8 cellular contexts compared by ENCODE assay signal in the genomic region with DNA sequence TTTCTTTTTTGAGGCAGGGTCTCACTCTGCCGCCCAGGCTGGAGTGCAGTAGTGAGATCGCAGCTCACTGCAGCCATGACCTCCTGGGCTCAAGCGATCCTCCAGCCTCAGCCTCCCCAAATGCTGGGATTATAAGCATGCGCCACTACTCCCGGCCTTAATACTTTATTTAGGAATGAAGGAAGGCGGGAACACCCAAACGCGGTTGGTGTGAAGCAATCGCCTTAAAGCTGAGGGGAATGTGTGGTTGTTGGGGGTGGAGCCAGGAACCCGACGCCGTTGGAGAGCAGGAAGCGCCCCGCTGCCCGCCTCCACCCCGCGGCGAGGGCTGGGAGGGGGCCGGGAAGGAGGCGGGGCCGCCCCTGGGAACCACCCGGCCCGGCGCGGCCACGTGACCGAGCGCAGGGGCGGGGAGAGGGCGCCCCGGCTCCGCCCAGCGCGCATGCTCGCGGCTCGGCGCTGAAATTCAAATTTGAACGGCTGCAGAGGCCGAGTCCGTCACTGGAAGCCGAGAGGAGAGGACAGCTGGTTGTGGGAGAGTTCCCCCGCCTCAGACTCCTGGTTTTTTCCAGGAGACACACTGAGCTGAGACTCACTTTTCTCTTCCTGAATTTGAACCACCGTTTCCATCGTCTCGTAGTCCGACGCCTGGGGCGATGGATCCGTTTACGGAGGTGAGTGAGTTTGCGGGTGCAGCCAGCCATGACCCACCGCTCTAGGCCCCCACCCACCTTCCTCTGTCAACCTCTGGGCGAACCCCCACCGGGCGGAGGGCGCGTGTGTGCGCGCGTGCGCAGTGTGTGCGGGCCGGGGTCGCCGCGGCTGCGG. TPM values are rescaled to one million over a fixed set of nuclear protein-coding genes. Genes with fewer than 3 reads are reported as not detected.
A peak's percentile ranks its signal among the peaks of the same experiment; 100 is the strongest.
DNase-seq lines count a peak whose midpoint lies in the region; TF ChIP-seq lines count a peak whose summit lies in the region.

A gene with protein sequence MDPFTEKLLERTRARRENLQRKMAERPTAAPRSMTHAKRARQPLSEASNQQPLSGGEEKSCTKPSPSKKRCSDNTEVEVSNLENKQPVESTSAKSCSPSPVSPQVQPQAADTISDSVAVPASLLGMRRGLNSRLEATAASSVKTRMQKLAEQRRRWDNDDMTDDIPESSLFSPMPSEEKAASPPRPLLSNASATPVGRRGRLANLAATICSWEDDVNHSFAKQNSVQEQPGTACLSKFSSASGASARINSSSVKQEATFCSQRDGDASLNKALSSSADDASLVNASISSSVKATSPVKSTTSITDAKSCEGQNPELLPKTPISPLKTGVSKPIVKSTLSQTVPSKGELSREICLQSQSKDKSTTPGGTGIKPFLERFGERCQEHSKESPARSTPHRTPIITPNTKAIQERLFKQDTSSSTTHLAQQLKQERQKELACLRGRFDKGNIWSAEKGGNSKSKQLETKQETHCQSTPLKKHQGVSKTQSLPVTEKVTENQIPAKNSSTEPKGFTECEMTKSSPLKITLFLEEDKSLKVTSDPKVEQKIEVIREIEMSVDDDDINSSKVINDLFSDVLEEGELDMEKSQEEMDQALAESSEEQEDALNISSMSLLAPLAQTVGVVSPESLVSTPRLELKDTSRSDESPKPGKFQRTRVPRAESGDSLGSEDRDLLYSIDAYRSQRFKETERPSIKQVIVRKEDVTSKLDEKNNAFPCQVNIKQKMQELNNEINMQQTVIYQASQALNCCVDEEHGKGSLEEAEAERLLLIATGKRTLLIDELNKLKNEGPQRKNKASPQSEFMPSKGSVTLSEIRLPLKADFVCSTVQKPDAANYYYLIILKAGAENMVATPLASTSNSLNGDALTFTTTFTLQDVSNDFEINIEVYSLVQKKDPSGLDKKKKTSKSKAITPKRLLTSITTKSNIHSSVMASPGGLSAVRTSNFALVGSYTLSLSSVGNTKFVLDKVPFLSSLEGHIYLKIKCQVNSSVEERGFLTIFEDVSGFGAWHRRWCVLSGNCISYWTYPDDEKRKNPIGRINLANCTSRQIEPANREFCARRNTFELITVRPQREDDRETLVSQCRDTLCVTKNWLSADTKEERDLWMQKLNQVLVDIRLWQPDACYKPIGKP (plus strand): TSS at position 492 of the 828 bp plus-strand sequence. CDS start 165 bp downstream, at position 657.

- peak within 1 kb of the TSS; percentile 77 for H3K4me3 ChIP-seq in fibroblast of villous mesenchyme (ENCODE audit: low read depth, low read length)
- H3K4me3 ChIP-seq in neural cell (ENCODE audit: low read length): peak within 1 kb of the TSS; percentile 92

- H3K9me3 Mint-ChIP-seq in stimulated activated naive CD8-positive, alpha-beta T cell treated with anti-CD3 and anti-CD28 coated beads, Interleukin-15, Interleukin-2, amounts not matched to agents 100 ng/mL and 50 ng/mL, for 24 hours: no peaks in the 10 kb centered on the region

- TF ChIP-seq RAD21 in neural cell (conservative IDR thresholded peaks at IDR 0.05): no peak

- peaks cover 4% of the 10 kb centered on the region for H3K36me3 Mint-ChIP-seq in stimulated activated naive CD8-positive, alpha-beta T cell treated with anti-CD3 and anti-CD28 coated beads, Interleukin-15, Interleukin-2, amounts not matched to agents 100 ng/mL and 50 ng/mL, for 24 hours (ENCODE audit: low read depth)

- no peaks in the 10 kb centered on the region for H4K20me1 ChIP-seq in neural cell (ENCODE audit: insufficient read depth)

- H3K9ac ChIP-seq in neural cell (ENCODE audit: low read length): peak within 1 kb of the TSS; percentile 73

- H3K9me3 ChIP-seq in neural cell (ENCODE audit: low read length): no peaks in the 10 kb centered on the region

- no peaks in the 10 kb centered on the region for H3K27me3 ChIP-seq in neural cell (ENCODE audit: insufficient read depth, low read depth, low read length)

- H3K27ac Mint-ChIP-seq in stimulated activated naive CD8-positive, alpha-beta T cell treated with anti-CD3 and anti-CD28 coated beads, Interleukin-15, Interleukin-2, amounts not matched to agents 100 ng/mL and 50 ng/mL, for 24 hours: peak within 1 kb of the TSS; percentile 87

- no peaks in the 10 kb centered on the region for H3K9me2 ChIP-seq in neural cell (ENCODE audit: insufficient read depth, low read length)

- H3K27ac ChIP-seq in neural cell (ENCODE audit: low read length): peak within 1 kb of the TSS; percentile 81

- no peak for TF ChIP-seq EP300 in neural cell (conservative IDR thresholded peaks at IDR 0.05; ENCODE audit: poor library complexity, severe bottlenecking)

- peak within 1 kb of the TSS; percentile 96 for H2AFZ ChIP-seq in neural cell (ENCODE audit: low read depth, low read length)

- H3K79me2 ChIP-seq in neural cell (replicated peaks; ENCODE audit: insufficient read depth, low read length): peaks cover 32% of the 10 kb centered on the region

- no peak for TF ChIP-seq CTCF in fibroblast of villous mesenchyme (IDR thresholded peaks at IDR 0.05; ENCODE audit: insufficient read depth, low read depth, low read length)
- TF ChIP-seq CTCF in neural cell (IDR thresholded peaks at IDR 0.05; ENCODE audit: poor library complexity, severe bottlenecking): peak; percentile 9

- peak within 1 kb of the TSS; percentile 94 for H3K4me3 Mint-ChIP-seq in stimulated activated naive CD8-positive, alpha-beta T cell treated with anti-CD3 and anti-CD28 coated beads, Interleukin-15, Interleukin-2, amounts not matched to agents 100 ng/mL and 50 ng/mL, for 24 hours

- H3K36me3 ChIP-seq in neural cell (ENCODE audit: insufficient read depth, low read length): no peaks in the 10 kb centered on the region

- H3K4me1 Mint-ChIP-seq in stimulated activated naive CD8-positive, alpha-beta T cell treated with anti-CD3 and anti-CD28 coated beads, Interleukin-15, Interleukin-2, amounts not matched to agents 100 ng/mL and 50 ng/mL, for 24 hours (ENCODE audit: low read depth): peaks cover 21% of the 10 kb centered on the region

- peak; percentile 98 for DNase-seq in ELR (ENCODE audit: low read depth)
- peak; percentile 100 for DNase-seq in H4 (ENCODE audit: low spot score)
- peak; percentile 99 for DNase-seq in LoVo (ENCODE audit: low spot score)
- DNase-seq in SHP77 (lab: John Stamatoyannopoulos, UW): peak; percentile 94 to 97
- DNase-seq in activated gamma-delta T cell (lab: John Stamatoyannopoulos, UW): peak; percentile 81
- DNase-seq in fibroblast of villous mesenchyme (ENCODE audit: low read depth): peak; percentile 97

- H3K4me2 ChIP-seq in neural cell (ENCODE audit: low read length): peak within 1 kb of the TSS; percentile 72

- H3K27me3 Mint-ChIP-seq in stimulated activated naive CD8-positive, alpha-beta T cell treated with anti-CD3 and anti-CD28 coated beads, Interleukin-15, Interleukin-2, amounts not matched to agents 100 ng/mL and 50 ng/mL, for 24 hours: peaks cover 10% of the 10 kb centered on the region

- no peaks in the 10 kb centered on the region for H3F3A ChIP-seq in neural cell (ENCODE audit: insufficient read depth, low read length, poor library complexity, severe bottlenecking)

TF ChIP-seq in neural cell, 6 proteins besides CTCF, POLR2A, EP300 and RAD21:
- no peak for TF ChIP-seq POLR2AphosphoS5 (IDR thresholded peaks at IDR 0.05)
- TF ChIP-seq MXI1 (conservative IDR thresholded peaks at IDR 0.05; ENCODE audit: poor library complexity, severe bottlenecking): peak; percentile 97
- TF ChIP-seq, protein P1, sequence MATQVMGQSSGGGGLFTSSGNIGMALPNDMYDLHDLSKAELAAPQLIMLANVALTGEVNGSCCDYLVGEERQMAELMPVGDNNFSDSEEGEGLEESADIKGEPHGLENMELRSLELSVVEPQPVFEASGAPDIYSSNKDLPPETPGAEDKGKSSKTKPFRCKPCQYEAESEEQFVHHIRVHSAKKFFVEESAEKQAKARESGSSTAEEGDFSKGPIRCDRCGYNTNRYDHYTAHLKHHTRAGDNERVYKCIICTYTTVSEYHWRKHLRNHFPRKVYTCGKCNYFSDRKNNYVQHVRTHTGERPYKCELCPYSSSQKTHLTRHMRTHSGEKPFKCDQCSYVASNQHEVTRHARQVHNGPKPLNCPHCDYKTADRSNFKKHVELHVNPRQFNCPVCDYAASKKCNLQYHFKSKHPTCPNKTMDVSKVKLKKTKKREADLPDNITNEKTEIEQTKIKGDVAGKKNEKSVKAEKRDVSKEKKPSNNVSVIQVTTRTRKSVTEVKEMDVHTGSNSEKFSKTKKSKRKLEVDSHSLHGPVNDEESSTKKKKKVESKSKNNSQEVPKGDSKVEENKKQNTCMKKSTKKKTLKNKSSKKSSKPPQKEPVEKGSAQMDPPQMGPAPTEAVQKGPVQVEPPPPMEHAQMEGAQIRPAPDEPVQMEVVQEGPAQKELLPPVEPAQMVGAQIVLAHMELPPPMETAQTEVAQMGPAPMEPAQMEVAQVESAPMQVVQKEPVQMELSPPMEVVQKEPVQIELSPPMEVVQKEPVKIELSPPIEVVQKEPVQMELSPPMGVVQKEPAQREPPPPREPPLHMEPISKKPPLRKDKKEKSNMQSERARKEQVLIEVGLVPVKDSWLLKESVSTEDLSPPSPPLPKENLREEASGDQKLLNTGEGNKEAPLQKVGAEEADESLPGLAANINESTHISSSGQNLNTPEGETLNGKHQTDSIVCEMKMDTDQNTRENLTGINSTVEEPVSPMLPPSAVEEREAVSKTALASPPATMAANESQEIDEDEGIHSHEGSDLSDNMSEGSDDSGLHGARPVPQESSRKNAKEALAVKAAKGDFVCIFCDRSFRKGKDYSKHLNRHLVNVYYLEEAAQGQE (IDR thresholded peaks at IDR 0.05; ENCODE audit: borderline replicate concordance): no peak
- no peak for TF ChIP-seq EZH2 (IDR thresholded peaks at IDR 0.05; ENCODE audit: borderline replicate concordance, insufficient read depth, low read length, poor library complexity, severe bottlenecking)

RNA-seq across cellular contexts. Expression of the gene that starts here (rescaled TPM):
- 132 and 151 TPM in 2 replicates for total RNA-seq in H4 (2014; rRNA removed; shearing (Covaris generic))
- total RNA-seq in fibroblast of villous mesenchyme: 51.9 and 119 TPM in 2 replicates
- 4.2 and 5.8 TPM in 2 replicates for polyA plus RNA-seq in neural cell
- 5.6 and 8.5 TPM in 2 replicates for polyA minus RNA-seq in neural cell

Comparison
In these comparisons a context has a peak if more than half of its experiments do, and no peak if none do; other contexts are left out.
1. Peak in every context shown above with its lines: DNase-seq, H3K4me3 ChIP-seq and H3K27ac ChIP-seq.